ENCODE assay signal across 9 cellular contexts in genomic region chr3:120780977-120781376, GRCh38. TPM values are rescaled to one million over a fixed set of nuclear protein-coding genes. Genes with fewer than 3 reads are reported as not detected.
DNase-seq lines count a peak whose midpoint lies in the region; ATAC-seq, FAIRE-seq and TF ChIP-seq lines count a peak whose summit lies in the region.
"Had no signal": no experiment of that assay in that cellular context is flagged by ENCODE, and none has a peak within 500 bp of the region (broad histone marks: within the 10 kb centered on the region; RNA-seq: fewer than 3 reads in every experiment).

No MANE protein-coding gene starts in this region.

- intact Hi-C loops in gastrocnemius medialis (cut with DNase I; ENCODE audit: low total_unique reads) (no loop called here), OCI-LY7 (cut with micrococcal nuclease; ENCODE audit: unreplicated experiment) (no loop called here)

- TF ChIP-seq CTCF in gastrocnemius medialis (IDR thresholded peaks at IDR 0.05 in 4 of 5, conservative IDR thresholded peaks at IDR 0.05 in 1 of 5), result no peak
- no peak for TF ChIP-seq CTCF in D721Med (IDR thresholded peaks at IDR 0.05; ENCODE audit: insufficient read depth, missing control alignments)
- no peak for TF ChIP-seq CTCF in OCI-LY7 (conservative IDR thresholded peaks at IDR 0.05; ENCODE audit: low read length)

- no peaks in the 10 kb centered on the region for H3K9me2 ChIP-seq in OCI-LY7 (ENCODE audit: insufficient read depth, low read length)

- no peak for FAIRE-seq in D721Med (lab: Jason Lieb, UNC)

- ATAC-seq in GM19035 (IDR thresholded peaks at IDR 0.05; ENCODE audit: unreplicated experiment), result peak; percentile 95
- peak; percentile 89 for ATAC-seq in HG02970 (IDR thresholded peaks at IDR 0.05; ENCODE audit: low FRiP score, unreplicated experiment)
- ATAC-seq in gastrocnemius medialis, result peak; percentile 98 to 99

- no peaks in the 10 kb centered on the region for H3K27me3 ChIP-seq in SJSA1 (replicated peaks)
- no peaks in the 10 kb centered on the region for H3K27me3 ChIP-seq in gastrocnemius medialis

- H3K4me3 ChIP-seq in SJSA1 (no peak overlapping the region), gastrocnemius medialis (peak overlapping the region in 2 of 4 donors; percentile 18 to 19), OCI-LY7 (ENCODE audit: low read depth, low read length, poor library complexity, severe bottlenecking) (no peak overlapping the region)

- CTCF ChIA-PET in OCI-LY7 (lab: Charles Lee; ENCODE audit: unreplicated experiment), result no interaction called here

- no TSS peak for BruUV-seq in OCI-LY7 (replicated peaks; lab: Mats Ljungman, UMichigan)

- H3K27ac ChIP-seq in SJSA1 (peak overlapping the region; percentile 31; the same call in 1 of the 2 replicates), gastrocnemius medialis (peak overlapping the region in 3 of 4 donors; percentile 50 to 71 (median 63)), OCI-LY7 (ENCODE audit: low read depth, low read length, poor library complexity, severe bottlenecking) (no peak overlapping the region)

- H3K4me1 ChIP-seq in SJSA1 (replicated peaks) (peaks cover 15% of the 10 kb centered on the region), gastrocnemius medialis (no peaks in the 10 kb centered on the region), OCI-LY7 (ENCODE audit: insufficient read depth, low read length, poor library complexity, severe bottlenecking) (peaks cover 3% of the 10 kb centered on the region)

- H2AFZ ChIP-seq in OCI-LY7 (ENCODE audit: low read length), result no peak overlapping the region

- peak; percentile 69 to 78 for DNase-seq in SJSA1 (ENCODE audit: low read depth in 1 of 2, low spot score in 2 of 2)
- DNase-seq in gastrocnemius medialis, result peak; percentile 68 to 80
- no peak for DNase-seq in D721Med (ENCODE audit: insufficient read length, low spot score)
- DNase-seq in OCI-LY7 (ENCODE audit: low spot score), result no peak
- DNase-seq in NCI-H748 treated with DMSO at 0.1 percent for 48 hours (lab: John Stamatoyannopoulos, UW), result no peak
- DNase-seq in activated naive CD4-positive, alpha-beta T cell treated with anti-CD3 and anti-CD28 coated beads, Interleukin-2, amount 50 U/mL, for 16 hours, result no peak
- DNase-seq: NCI-H526 had no signal

- H4K20me1 ChIP-seq in OCI-LY7 (ENCODE audit: insufficient read depth, low read length), result no peaks in the 10 kb centered on the region

- no peaks in the 10 kb centered on the region for H3K9me3 ChIP-seq in SJSA1 (replicated peaks)
- H3K9me3 ChIP-seq in gastrocnemius medialis, result no peaks in the 10 kb centered on the region
- H3K9me3 ChIP-seq in OCI-LY7 (ENCODE audit: low read length), result no peaks in the 10 kb centered on the region

- no peak for TF ChIP-seq POLR2A in gastrocnemius medialis (IDR thresholded peaks at IDR 0.05)

- H3K79me2 ChIP-seq in OCI-LY7 (ENCODE audit: insufficient read depth, low read depth, low read length), result no peaks in the 10 kb centered on the region

- in situ Hi-C loops in gastrocnemius medialis (cut with MboI; ENCODE audit: low sequenced_read_pairs in 4 of 4), result loop anchor here in 3 of 4 donors (25.0 kb wide), 2 partner anchors 219 to 544 kb away; no protein-coding TSS in a partner anchor

- no peak overlapping the region for H3K4me2 ChIP-seq in OCI-LY7 (ENCODE audit: low read length)

- POLR2A ChIA-PET in OCI-LY7 (lab: Charles Lee), result interaction anchor here (1.5 kb wide), 1 partner anchor 11 kb away, joined by 3 read pairs; no protein-coding TSS in a partner anchor

- H3K36me3 ChIP-seq in SJSA1 (peaks cover 22% of the 10 kb centered on the region), gastrocnemius medialis (peaks cover 0 to 11% of the 10 kb centered on the region in 2 donors), OCI-LY7 (ENCODE audit: insufficient read depth, low read length) (peaks cover 65% of the 10 kb centered on the region)

RNA-seq across cellular contexts. Expression of gene GTF2E1, which starts 38.4 kb away (rescaled TPM):
- 15.6 and 17.0 TPM in 2 replicates for total RNA-seq in SJSA1 (2014; rRNA removed; shearing (Covaris generic))
- total RNA-seq in gastrocnemius medialis (10 to 100 TPM in 3 of 4 donors, 1 to 10 TPM in 1; 7.3 to 23.8 (median 19.3) TPM), OCI-LY7 (2022) (37.8 and 40.8 TPM in 2 replicates)
- total RNA-seq in OCI-LY7 (2014; rRNA removed; shearing (Covaris generic)), result 14.8 and 16.3 TPM in 2 replicates

RNA-seq across cellular contexts. Expression of gene RABL3, which starts 38.7 kb away (rescaled TPM):
- 17.8 and 21.1 TPM in 2 replicates for total RNA-seq in SJSA1 (2014; rRNA removed; shearing (Covaris generic))
- 10 to 100 TPM; 20.0 to 46.8 (median 30.4) TPM for total RNA-seq in gastrocnemius medialis
- total RNA-seq in OCI-LY7 (2014; rRNA removed; shearing (Covaris generic)), result 7.7 and 15.7 TPM in 2 replicates
- total RNA-seq in OCI-LY7 (2022), result 22.8 and 27.9 TPM in 2 replicates

Comparison
In these comparisons a context has a peak if more than half of its experiments do, and no peak if none do; other contexts are left out.
1. DNase-seq: peak in SJSA1 (2 of 2) and gastrocnemius medialis (2 of 2); none in D721Med (single experiment), OCI-LY7 (single experiment), NCI-H748 treated with DMSO at 0.1 percent for 48 hours (single experiment) and activated naive CD4-positive, alpha-beta T cell treated with anti-CD3 and anti-CD28 coated beads, Interleukin-2, amount 50 U/mL, for 16 hours (single experiment).
2. Peak in every context shown above with its lines, with median percentiles within 50 percentile points of each other: ATAC-seq.